In the genomic region with DNA sequence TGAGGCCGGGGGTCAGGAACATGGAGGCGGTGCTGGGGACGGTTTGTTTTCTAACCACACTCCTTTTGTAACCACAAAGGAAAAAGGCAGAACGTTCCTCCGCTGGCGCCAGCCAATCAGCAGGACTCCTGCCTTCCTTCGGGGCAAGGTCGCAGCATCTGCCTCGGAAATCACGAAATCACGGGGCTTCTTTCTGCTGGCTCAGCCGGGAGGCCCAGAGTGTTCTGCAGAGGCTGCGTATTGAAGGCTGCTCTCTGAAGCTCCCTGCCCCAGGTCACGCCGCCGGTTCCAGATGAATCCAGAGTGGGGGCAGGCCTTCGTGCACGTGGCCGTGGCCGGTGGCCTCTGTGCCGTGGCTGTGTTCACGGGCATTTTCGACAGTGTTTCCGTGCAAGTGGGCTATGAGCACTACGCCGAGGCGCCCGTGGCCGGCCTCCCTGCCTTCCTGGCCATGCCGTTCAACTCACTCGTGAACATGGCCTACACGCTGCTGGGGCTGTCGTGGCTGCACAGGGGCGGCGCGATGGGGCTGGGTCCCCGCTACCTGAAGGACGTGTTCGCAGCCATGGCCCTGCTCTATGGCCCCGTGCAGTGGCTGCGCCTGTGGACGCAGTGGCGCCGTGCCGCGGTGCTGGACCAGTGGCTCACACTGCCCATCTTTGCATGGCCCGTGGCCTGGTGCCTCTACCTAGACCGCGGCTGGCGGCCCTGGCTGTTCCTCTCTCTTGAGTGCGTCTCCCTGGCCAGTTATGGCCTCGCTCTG, we compare ENCODE assay signal across 8 cellular contexts. TPM values are rescaled to one million over a fixed set of nuclear protein-coding genes. Genes with fewer than 3 reads are reported as not detected.
DNase-seq lines count a peak whose midpoint lies in the region; ATAC-seq and TF ChIP-seq lines count a peak whose summit lies in the region.

No MANE protein-coding gene starts in this region.

- no peak overlapping the region for H3K27ac ChIP-seq in HEK293 (ENCODE audit: extremely low read depth, low read depth, low read length)

- peak overlapping the region; percentile 96 for H3K27ac Mint-ChIP-seq in activated CD4-positive, alpha-beta T cell treated with anti-CD3 and anti-CD28 coated beads for 36 hours

- TF ChIP-seq CTCF in HEK293 (tag by site-specific recombination; IDR thresholded peaks at IDR 0.05): no peak
- no peak for TF ChIP-seq CTCF in fibroblast of mammary gland (conservative IDR thresholded peaks at IDR 0.05; ENCODE audit: control insufficient read depth, insufficient read depth, low read depth, low read length)

- ATAC-seq in activated CD4-positive, alpha-beta T cell treated with anti-CD3 and anti-CD28 coated beads for 36 hours: peak; percentile 43
- no peak for ATAC-seq in GM21367 (IDR thresholded peaks at IDR 0.05; ENCODE audit: unreplicated experiment)
- no peak for ATAC-seq in GM21717 (IDR thresholded peaks at IDR 0.05; ENCODE audit: unreplicated experiment)
- no peak for ATAC-seq in GM18511 (IDR thresholded peaks at IDR 0.05; ENCODE audit: unreplicated experiment)

- H3K9me3 Mint-ChIP-seq in activated CD4-positive, alpha-beta T cell treated with anti-CD3 and anti-CD28 coated beads for 36 hours (ENCODE audit: low read depth): no peaks in the 10 kb centered on the region

- H3K27me3 Mint-ChIP-seq in activated CD4-positive, alpha-beta T cell treated with anti-CD3 and anti-CD28 coated beads for 36 hours: no peaks in the 10 kb centered on the region

- DNase-seq in activated CD4-positive, alpha-beta T cell treated with anti-CD3 and anti-CD28 coated beads for 36 hours: peak; percentile 82
- DNase-seq in fibroblast of mammary gland (ENCODE audit: low read depth): peak; percentile 40
- DNase-seq in stimulated activated CD4-positive, alpha-beta T cell treated with anti-CD3 and anti-CD28 coated beads, Interleukin-2, amount 100 ng/mL, for 24 hours: peak; percentile 47 to 75
- DNase-seq in LoVo (ENCODE audit: low spot score): no peak

- CTCF ChIA-PET in HEK293 (lab: Yijun Ruan, JAX): interaction anchor here (0.6 to 1.1 kb wide), 2 partner anchors 9 to 31 kb away, joined by 3 read pairs; a partner anchor contains a TSS
- CTCF ChIA-PET in activated CD4-positive, alpha-beta T cell treated with anti-CD3 and anti-CD28 coated beads for 36 hours (lab: Charles Lee): interaction anchor here (0.6 to 1.3 kb wide), 4 partner anchors 21 to 346 kb away, joined by 3 read pairs; no protein-coding TSS in a partner anchor

- H3K4me3 ChIP-seq in HEK293 (ENCODE audit: low read depth, low read length) (no peak overlapping the region), fibroblast of mammary gland (ENCODE audit: control insufficient read depth, low read depth, low read length) (no peak overlapping the region)

- no peaks in the 10 kb centered on the region for H3K9me3 ChIP-seq in HEK293 (ENCODE audit: control insufficient read depth, insufficient read depth, low read depth, low read length)

- peak overlapping the region; percentile 62 for H3K4me3 Mint-ChIP-seq in activated CD4-positive, alpha-beta T cell treated with anti-CD3 and anti-CD28 coated beads for 36 hours

- intact Hi-C loops in activated CD4-positive, alpha-beta T cell treated with anti-CD3 and anti-CD28 coated beads for 36 hours (cut with DNase I, micrococcal nuclease): no loop called here

- no peaks in the 10 kb centered on the region for H3K36me3 ChIP-seq in HEK293 (ENCODE audit: control insufficient read depth in 2 of 2, insufficient read depth in 1 of 2, low read length in 2 of 2)

- H3K4me1 Mint-ChIP-seq in activated CD4-positive, alpha-beta T cell treated with anti-CD3 and anti-CD28 coated beads for 36 hours: peaks cover 45% of the 10 kb centered on the region

- peaks cover 7% of the 10 kb centered on the region for H3K36me3 Mint-ChIP-seq in activated CD4-positive, alpha-beta T cell treated with anti-CD3 and anti-CD28 coated beads for 36 hours (ENCODE audit: low read depth)

- POLR2A ChIA-PET in HEK293 (lab: Yijun Ruan, JAX): interaction anchor here (1.6 to 1.9 kb wide), 2 partner anchors 9 to 11 kb away, joined by 4 to 8 read pairs; a partner anchor contains a TSS
- POLR2A ChIA-PET in activated CD4-positive, alpha-beta T cell treated with anti-CD3 and anti-CD28 coated beads for 36 hours (lab: Charles Lee): interaction anchor here (0.6 to 0.8 kb wide), 2 partner anchors 56 to 392 kb away, joined by 4 read pairs; a partner anchor contains a TSS

- no peaks in the 10 kb centered on the region for H3K4me1 ChIP-seq in HEK293 (ENCODE audit: control insufficient read depth, insufficient read depth, low read length)

TF ChIP-seq in HEK293, 187 proteins besides CTCF, POLR2A, EP300 and RAD21:
- TF ChIP-seq KLF9 (tag by site-specific recombination; IDR thresholded peaks at IDR 0.05; ENCODE audit: low read depth) (no peak), HOXC10 (CRISPR knock-in tag; IDR thresholded peaks at IDR 0.05) (0 out of 2 replicates have a peak, but pooled peaks have one; percentile 28)

RNA-seq across cellular contexts. Expression of a gene that starts 9.4 kb away (rescaled TPM):
- 1 to 10 TPM; 4.4 to 5.4 TPM for total RNA-seq in activated CD4-positive, alpha-beta T cell treated with anti-CD3 and anti-CD28 coated beads for 36 hours

RNA-seq across cellular contexts. Expression of a gene that starts 10.3 kb away (rescaled TPM):
- total RNA-seq in activated CD4-positive, alpha-beta T cell treated with anti-CD3 and anti-CD28 coated beads for 36 hours: 100 to 1,000 TPM in 1 of 2 experiments, 10 to 100 TPM in 1; 99.5 to 147 TPM

RNA-seq across cellular contexts. Expression of a gene that starts 37.5 kb away (rescaled TPM):
- total RNA-seq in activated CD4-positive, alpha-beta T cell treated with anti-CD3 and anti-CD28 coated beads for 36 hours: 1 to 10 TPM; 6.0 to 8.1 TPM

RNA-seq across cellular contexts. Expression of a gene that starts 37.8 kb away (rescaled TPM):
- total RNA-seq in activated CD4-positive, alpha-beta T cell treated with anti-CD3 and anti-CD28 coated beads for 36 hours: 10 to 100 TPM; 84.3 to 93.6 TPM

RNA-seq across cellular contexts. Expression of a gene that starts 47.1 kb away (rescaled TPM):
- total RNA-seq in activated CD4-positive, alpha-beta T cell treated with anti-CD3 and anti-CD28 coated beads for 36 hours: 100 to 1,000 TPM; 108 to 115 TPM
